Comparison of ENCODE assay signal across 24 cellular contexts in genomic region chr5:143120460-143121134, GRCh38.
DNase-seq lines count a peak whose midpoint lies in the region; ATAC-seq, FAIRE-seq and TF ChIP-seq lines count a peak whose summit lies in the region.
"Had no signal": no experiment of that assay in that cellular context is flagged by ENCODE, and none has a peak within 500 bp of the region (broad histone marks: within the 10 kb centered on the region; RNA-seq: fewer than 3 reads in every experiment).

No MANE protein-coding gene starts in this region.

- no peak overlapping the region for H3K4me3 ChIP-seq in MG63
- H3K4me3 ChIP-seq: left ventricle myocardium inferior, Peyer's patch, uterus had no signal

- H3K27ac Mint-ChIP-seq in CD14-positive monocyte: peak overlapping the region in 4 of 7 donors; percentile 6 to 78 (median 22)
- peak overlapping the region; percentile 5 to 32 for H3K27ac Mint-ChIP-seq in effector memory CD8-positive, alpha-beta T cell
- no peak overlapping the region for H3K27ac Mint-ChIP-seq in HFFc6
- H3K27ac Mint-ChIP-seq: activated CD4-positive, alpha-beta memory T cell treated with anti-CD3 and anti-CD28 coated beads, Interleukin-2, amount 10 ng/mL, durations not matched to agents 7 days and 5 days; activated naive CD8-positive, alpha-beta T cell; progenitor cell of endocrine pancreas had no signal

- H3K4me1 Mint-ChIP-seq in CD14-positive monocyte (peaks cover 56% of the 10 kb centered on the region), HFFc6 (ENCODE audit: low read depth) (0 out of 2 replicates have a peak, but pooled peaks cover 5% of the 10 kb centered on the region)
- H3K4me1 Mint-ChIP-seq in effector memory CD8-positive, alpha-beta T cell (ENCODE audit: low read depth in 2 of 2): peaks cover 35 to 66% of the 10 kb centered on the region in 2 donors

- H3K4me3 Mint-ChIP-seq in CD14-positive monocyte: no peak overlapping the region
- H3K4me3 Mint-ChIP-seq in effector memory CD8-positive, alpha-beta T cell: peak overlapping the region; percentile 20 to 33
- no peak overlapping the region for H3K4me3 Mint-ChIP-seq in HFFc6
- H3K4me3 Mint-ChIP-seq: activated CD4-positive, alpha-beta memory T cell treated with anti-CD3 and anti-CD28 coated beads, Interleukin-2, amount 10 ng/mL, durations not matched to agents 7 days and 5 days; activated naive CD8-positive, alpha-beta T cell had no signal

- TF ChIP-seq CTCF in CD14-positive monocyte (IDR thresholded peaks at IDR 0.05) (no peak), HFFc6 (IDR thresholded peaks at IDR 0.05) (no peak)

- intact Hi-C loops in CD14-positive monocyte (cut with micrococcal nuclease): no loop called here

- no peaks in the 10 kb centered on the region for H3K27me3 ChIP-seq in MG63
- H3K27me3 ChIP-seq: Peyer's patch, uterus had no signal

- H3K9me3 Mint-ChIP-seq in CD14-positive monocyte (peaks cover 0 to 2% (median 0%) of the 10 kb centered on the region in 7 donors), HFFc6 (no peaks in the 10 kb centered on the region)
- no peaks in the 10 kb centered on the region for H3K9me3 Mint-ChIP-seq in effector memory CD8-positive, alpha-beta T cell
- H3K9me3 Mint-ChIP-seq: activated CD4-positive, alpha-beta memory T cell treated with anti-CD3 and anti-CD28 coated beads, Interleukin-2, amount 10 ng/mL, durations not matched to agents 7 days and 5 days had no signal

- CTCF ChIA-PET in HEK293T (lab: Yijun Ruan, JAX): interaction anchor here (0.7 to 1.0 kb wide), 2 partner anchors 12 to 202 kb away, joined by 3 read pairs; no protein-coding TSS in a partner anchor

- POLR2A ChIA-PET in HEK293T (lab: Yijun Ruan, JAX): no interaction called here

- no peaks in the 10 kb centered on the region for H3K36me3 ChIP-seq in MG63
- H3K36me3 ChIP-seq: Peyer's patch, uterus had no signal

- no peaks in the 10 kb centered on the region for H3K9me3 ChIP-seq in MG63
- H3K9me3 ChIP-seq: left ventricle myocardium inferior, Peyer's patch, uterus had no signal

- peak; percentile 31 for FAIRE-seq in GM12891 (lab: Jason Lieb, UNC)
- FAIRE-seq: astrocyte had no signal

- peak; percentile 63 for ATAC-seq in effector memory CD8-positive, alpha-beta T cell (replicated peaks)
- ATAC-seq in HG02798 (IDR thresholded peaks at IDR 0.05; ENCODE audit: poor library complexity, unreplicated experiment): no peak

- DNase-seq in CD14-positive monocyte (ENCODE audit: low spot score) (no peak), GM12891 (ENCODE audit: insufficient read length, low spot score) (no peak), NCI-H69 (lab: John Stamatoyannopoulos, UW) (peak; percentile 80), HFFc6 (no peak), MG63 (no peak), HEK293T (ENCODE audit: extremely low spot score) (no peak)
- DNase-seq in effector memory CD8-positive, alpha-beta T cell: no peak
- DNase-seq: activated CD4-positive, CD25-positive, alpha-beta regulatory T cell; activated CD8-positive, alpha-beta memory T cell treated with anti-CD3 and anti-CD28 coated beads, Interleukin-2, amount 50 U/mL, for 48 hours; activated effector memory CD4-positive, alpha-beta T cell treated with Interleukin-2 at 50 U/mL for 16 hours; central memory CD4-positive, alpha-beta T cell; dermis blood vessel endothelial cell; hippocampal formation; left ventricle myocardium inferior; mesendoderm; NCI-H2081 treated with DMSO at 0.1 percent for 48 hours; NCI-H345; Peyer's patch; uterus had no signal

- TF ChIP-seq POLR2A in GM12891 (IDR thresholded peaks at IDR 0.05; ENCODE audit: low read depth, low read length): no peak

- H3K36me3 Mint-ChIP-seq in CD14-positive monocyte (peaks cover 50 to 55% of the 10 kb centered on the region in 2 donors), HFFc6 (ENCODE audit: low read depth) (no peaks in the 10 kb centered on the region)
- H3K36me3 Mint-ChIP-seq in effector memory CD8-positive, alpha-beta T cell (ENCODE audit: insufficient read depth): peaks cover 16% of the 10 kb centered on the region

- H3K27me3 Mint-ChIP-seq in CD14-positive monocyte (ENCODE audit: low read depth in 3 of 3) (no peaks in the 10 kb centered on the region), HFFc6 (ENCODE audit: insufficient read depth) (no peaks in the 10 kb centered on the region; the same call in 1 of the 2 replicates)
- no peaks in the 10 kb centered on the region for H3K27me3 Mint-ChIP-seq in effector memory CD8-positive, alpha-beta T cell
- H3K27me3 Mint-ChIP-seq: activated CD4-positive, alpha-beta memory T cell treated with anti-CD3 and anti-CD28 coated beads, Interleukin-2, amount 10 ng/mL, durations not matched to agents 7 days and 5 days; activated naive CD8-positive, alpha-beta T cell; progenitor cell of endocrine pancreas had no signal

TF ChIP-seq in GM12891, 5 proteins besides CTCF, POLR2A, EP300 and RAD21:
- TF ChIP-seq SPI1 (IDR thresholded peaks at IDR 0.05; ENCODE audit: low read depth, low read length) (no peak), POU2F2 (IDR thresholded peaks at IDR 0.05; ENCODE audit: low read depth, low read length) (no peak), PAX5 (IDR thresholded peaks at IDR 0.05; ENCODE audit: insufficient read depth, low read length, severe bottlenecking) (no peak), POLR2AphosphoS5 (IDR thresholded peaks at IDR 0.05; ENCODE audit: low read depth, low read length) (no peak), TAF1 (IDR thresholded peaks at IDR 0.05; ENCODE audit: low read depth, low read length) (no peak)

TF ChIP-seq in HEK293T, 16 proteins besides CTCF, POLR2A, EP300 and RAD21:
- TF ChIP-seq SUZ12 (IDR thresholded peaks at IDR 0.05): no peak
- TF ChIP-seq HDGF (IDR thresholded peaks at IDR 0.05; ENCODE audit: borderline replicate concordance): no peak
- TF ChIP-seq CTBP1 (IDR thresholded peaks at IDR 0.05; ENCODE audit: borderline replicate concordance): no peak
- TF ChIP-seq TARDBP (IDR thresholded peaks at IDR 0.05): no peak
- no peak for TF ChIP-seq FOXM1 (IDR thresholded peaks at IDR 0.05; ENCODE audit: borderline replicate concordance)
- no peak for TF ChIP-seq FOXA1 (IDR thresholded peaks at IDR 0.05)
- TF ChIP-seq PKNOX1 (IDR thresholded peaks at IDR 0.05): no peak
- TF ChIP-seq ARNT (IDR thresholded peaks at IDR 0.05): no peak
- TF ChIP-seq L3MBTL2 (conservative IDR thresholded peaks at IDR 0.05): no peak
- no peak for TF ChIP-seq NFRKB (IDR thresholded peaks at IDR 0.05)
- TF ChIP-seq BHLHE40 (IDR thresholded peaks at IDR 0.05; ENCODE audit: borderline replicate concordance): no peak
- no peak for TF ChIP-seq ZNF384 (IDR thresholded peaks at IDR 0.05)
- TF ChIP-seq SP1 (IDR thresholded peaks at IDR 0.05): no peak
- TF ChIP-seq LEF1 (IDR thresholded peaks at IDR 0.05; ENCODE audit: borderline replicate concordance): no peak
- no peak for TF ChIP-seq FOXK2 (IDR thresholded peaks at IDR 0.05)
- no peak for TF ChIP-seq ELF4 (IDR thresholded peaks at IDR 0.05)

Comparison
In these comparisons a context has a peak if more than half of its experiments do, and no peak if none do; other contexts are left out.
1. H3K4me3 Mint-ChIP-seq: peak in effector memory CD8-positive, alpha-beta T cell (2 of 2); none in CD14-positive monocyte (0 of 2) and HFFc6 (single experiment).